Comparison of ENCODE assay signal across 8 cellular contexts in the genomic region with DNA sequence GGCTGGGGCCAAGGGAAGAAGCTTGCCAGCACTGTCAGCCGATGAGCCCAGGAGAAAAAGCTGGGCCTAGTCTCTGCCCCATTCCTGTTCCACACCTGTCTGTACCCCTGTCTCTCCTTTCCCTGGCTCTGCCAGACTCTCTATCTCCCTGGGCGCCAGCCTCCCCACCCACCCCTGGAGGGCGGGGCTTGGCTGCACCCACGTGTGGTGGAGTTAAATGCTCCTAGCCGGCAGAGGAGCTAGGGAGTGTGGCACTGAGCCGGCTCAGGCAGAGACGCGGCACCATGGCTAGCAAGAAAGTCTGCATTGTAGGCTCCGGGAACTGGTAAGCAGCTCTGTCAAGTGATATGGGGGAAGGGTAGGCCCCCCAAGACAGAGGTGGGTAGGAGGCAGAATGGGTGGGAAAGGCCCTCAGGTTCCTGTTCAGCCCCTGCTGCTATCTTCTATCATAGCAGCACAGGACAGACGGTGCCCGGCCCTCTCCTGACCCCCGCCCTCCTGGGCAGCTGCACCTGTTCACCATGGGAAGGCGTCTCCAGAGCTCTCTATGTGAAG. TPM values are rescaled to one million over a fixed set of nuclear protein-coding genes. Genes with fewer than 3 reads are reported as not detected.
DNase-seq lines count a peak whose midpoint lies in the region; ATAC-seq, FAIRE-seq and TF ChIP-seq lines count a peak whose summit lies in the region.

A gene (plus strand): TSS at position 242 of the 555 bp plus-strand sequence. CDS start 43 bp downstream, at position 285.

- no peaks in the 10 kb centered on the region for H3K9me3 ChIP-seq in keratinocyte (ENCODE audit: control insufficient read depth, low read depth, low read length)

- in situ Hi-C loops in G401 (cut with HindIII; ENCODE audit: low sequenced_read_pairs): no loop called here

- no peak within 1 kb of the TSS for H3K27ac ChIP-seq in keratinocyte (ENCODE audit: control insufficient read depth, insufficient read depth, low read length)

- peak; percentile 39 for FAIRE-seq in keratinocyte (lab: Jason Lieb, UNC)

- H3K9ac ChIP-seq in keratinocyte (ENCODE audit: control insufficient read depth, extremely low read depth, insufficient read depth, low read length): no peak within 1 kb of the TSS

- DNase-seq in G401 (ENCODE audit: low spot score) (peak; percentile 86), NCI-H2171 (lab: John Stamatoyannopoulos, UW) (peak; percentile 83), keratinocyte (ENCODE audit: low read depth, low spot score) (no peak)
- peak; percentile 44 for DNase-seq in stimulated activated CD4-positive, alpha-beta T cell treated with anti-CD3 and anti-CD28 coated beads, Interleukin-4, amount 100 ng/mL, for 1 hour

- peaks cover 17% of the 10 kb centered on the region for H3K4me1 ChIP-seq in keratinocyte (ENCODE audit: control insufficient read depth, extremely low read depth, insufficient read depth, low read length)

- no peaks in the 10 kb centered on the region for H3K79me2 ChIP-seq in keratinocyte (ENCODE audit: control insufficient read depth, insufficient read depth, low read length)

- H3K27ac Mint-ChIP-seq in brain: peak within 1 kb of the TSS; percentile 67 to 97 (median 96)

- H4K20me1 ChIP-seq in keratinocyte (ENCODE audit: control insufficient read depth, extremely low read depth, insufficient read depth, low read length): no peaks in the 10 kb centered on the region

- no peak within 1 kb of the TSS for H2AFZ ChIP-seq in keratinocyte (ENCODE audit: control insufficient read depth, low read length)

- ATAC-seq in HG03378 (IDR thresholded peaks at IDR 0.05; ENCODE audit: unreplicated experiment) (no peak), GM18861 (IDR thresholded peaks at IDR 0.05; ENCODE audit: unreplicated experiment) (no peak), GM18870 (IDR thresholded peaks at IDR 0.05; ENCODE audit: unreplicated experiment) (no peak)

- peak within 1 kb of the TSS; percentile 40 for H3K4me2 ChIP-seq in keratinocyte (ENCODE audit: control insufficient read depth, extremely low read depth, insufficient read depth, low read depth, low read length)

- peaks cover 9 to 23% of the 10 kb centered on the region in 2 experiments for H3K36me3 ChIP-seq in keratinocyte (ENCODE audit: control insufficient read depth in 2 of 2, extremely low read depth in 1 of 2, insufficient read depth in 2 of 2, low read length in 2 of 2)

- H3K9me1 ChIP-seq in keratinocyte (ENCODE audit: control insufficient read depth, extremely low read depth, insufficient read depth, low read length): no peaks in the 10 kb centered on the region

- peaks cover 55% of the 10 kb centered on the region for H3K4me1 Mint-ChIP-seq in brain

- peaks cover 25% of the 10 kb centered on the region for H3K36me3 Mint-ChIP-seq in brain

- TF ChIP-seq CTCF in brain (conservative IDR thresholded peaks at IDR 0.05) (no peak), keratinocyte (optimal IDR thresholded peaks at IDR 0.05 in 1 of 3, IDR thresholded peaks at IDR 0.05 in 1 of 3, conservative IDR thresholded peaks at IDR 0.05 in 1 of 3; ENCODE audit: extremely low read depth in 1 of 3, insufficient read depth in 2 of 3, low read length in 3 of 3) (no peak)

- no peaks in the 10 kb centered on the region for H3K27me3 ChIP-seq in keratinocyte (ENCODE audit: control insufficient read depth, extremely low read depth, insufficient read depth, low read length)

- dilution Hi-C loops in keratinocyte (cut with MboI; ENCODE audit: extremely low pct_ligation_motif_present, low sequenced_read_pairs): no loop called here

- H3K27me3 Mint-ChIP-seq in brain: peaks cover 3% of the 10 kb centered on the region

- peak within 1 kb of the TSS in 4 of 5 experiments; percentile 49 to 78 (median 67) for H3K4me3 Mint-ChIP-seq in brain

- H3K4me3 ChIP-seq in keratinocyte (ENCODE audit: control insufficient read depth in 2 of 3, extremely low read depth in 1 of 3, insufficient read depth in 2 of 3, low read depth in 1 of 3, low read length in 3 of 3): no peak within 1 kb of the TSS

- peaks cover 0 to 3% (median 0%) of the 10 kb centered on the region in 5 experiments for H3K9me3 Mint-ChIP-seq in brain

RNA-seq across cellular contexts. Expression of the gene that starts here (rescaled TPM):
- total RNA-seq in G401 (2014; rRNA removed; shearing (Covaris generic)): not detected in 2 replicates
- 18.3 TPM for polyA plus RNA-seq in brain (ENCODE audit: insufficient read depth, low read depth, low replicate concordance)
- 0.13 to 0.22 TPM (median 0.17 TPM) in 3 replicates for polyA plus RNA-seq in keratinocyte
- 0.11 TPM for polyA plus RNA-seq in keratinocyte (2011; ENCODE audit: low read depth)
- polyA plus RNA-seq in keratinocyte (2011; cell fraction: cytosol; rRNA removed): 0.07 and 0.16 TPM in 2 replicates
- polyA plus RNA-seq in keratinocyte (2011; cell fraction: nucleus; rRNA removed): 0.38 and 0.63 TPM in 2 replicates
- polyA plus RNA-seq in keratinocyte (2012; ENCODE audit: low replicate concordance): 0.08 and 0.29 TPM in 2 replicates
- not detected in 3 replicates for polyA minus RNA-seq in keratinocyte
- polyA minus RNA-seq in keratinocyte (2011; cell fraction: cytosol; rRNA and poly(A)+ RNA removed): not detected
- polyA minus RNA-seq in keratinocyte (2011; cell fraction: nucleus; rRNA and poly(A)+ RNA removed): 0.21 and 0.93 TPM in 2 replicates

Comparison
In these comparisons a context has a peak if more than half of its experiments do, and no peak if none do; other contexts are left out.
1. RNA of the gene that starts here (polyA plus RNA-seq): 18.3 TPM in brain (single experiment); 0.07 to 0.63 TPM in keratinocyte; every median in the first group is over 10 times any median in the second.
2. Peak in DNase-seq in G401; RNA of the gene not detected or under 1 TPM.